Comparison of ENCODE assay signal across 8 cellular contexts in genomic region chr22:39570226-39570625, GRCh38. TPM values are rescaled to one million over a fixed set of nuclear protein-coding genes. Genes with fewer than 3 reads are reported as not detected.
"Had no signal": no experiment of that assay in that cellular context is flagged by ENCODE, and none has a peak within 500 bp of the region (broad histone marks: within the 10 kb centered on the region; RNA-seq: fewer than 3 reads in every experiment).

No MANE protein-coding gene starts in this region.

- H3K4me2 ChIP-seq: GM23338 had no signal

- H3K4me1 ChIP-seq: HAP-1 had no signal

- H2AFZ ChIP-seq: GM23338 had no signal

- H3K4me3 ChIP-seq: GM23338, HAP-1 had no signal

- DNase-seq: HFFc6, KBM-7 had no signal

- H3K27ac ChIP-seq: HL-60 had no signal

- H3K36me3 ChIP-seq: HAP-1 had no signal

- H3K9me3 ChIP-seq: HAP-1 had no signal

- ATAC-seq: GM23338, HCT116, HepG2 had no signal

RNA-seq across cellular contexts. Expression of gene CACNA1I, which starts 0.3 kb away (rescaled TPM):
- total RNA-seq: HepG2, HFFc6, HT1080 had no signal
- polyA plus RNA-seq: HepG2 had no signal
